ENCODE assay signal across 14 cellular contexts in genomic region chr7:155456517-155456771, GRCh38. TPM values are rescaled to one million over a fixed set of nuclear protein-coding genes. Genes with fewer than 3 reads are reported as not detected.
DNase-seq lines count a peak whose midpoint lies in the region; ATAC-seq, FAIRE-seq and TF ChIP-seq lines count a peak whose summit lies in the region.
"Had no signal": no experiment of that assay in that cellular context is flagged by ENCODE, and none has a peak within 500 bp of the region (broad histone marks: within the 10 kb centered on the region; RNA-seq: fewer than 3 reads in every experiment).

No MANE protein-coding gene starts in this region.

- no TSS peak for BruUV-seq in endothelial cell of umbilical vein (replicated peaks; lab: Mats Ljungman, UMichigan)

- no peaks in the 10 kb centered on the region for H3K36me3 ChIP-seq in SJCRH30
- H3K36me3 ChIP-seq in endothelial cell of umbilical vein (ENCODE audit: control insufficient read depth in 2 of 2, extremely low read depth in 1 of 2, insufficient read depth in 2 of 2, low read length in 2 of 2), result no peaks in the 10 kb centered on the region
- no peaks in the 10 kb centered on the region for H3K36me3 ChIP-seq in right lobe of liver

- no peaks in the 10 kb centered on the region for H3K36me3 Mint-ChIP-seq in activated CD4-positive, alpha-beta T cell treated with anti-CD3 and anti-CD28 coated beads, Interleukin-2, amount 10 ng/mL, durations not matched to agents 7 days and 5 days (ENCODE audit: low read depth)

- H3K9ac ChIP-seq in endothelial cell of umbilical vein (replicated peaks; ENCODE audit: extremely low read depth, insufficient read depth, low read length), result no peak overlapping the region

- CTCF ChIA-PET in activated CD4-positive, alpha-beta T cell treated with anti-CD3 and anti-CD28 coated beads, Interleukin-2, amount 10 ng/mL, durations not matched to agents 7 days and 5 days (lab: Charles Lee), result interaction anchor here (0.6 to 1.5 kb wide), 2 partner anchors 23 to 78 kb away, joined by 5 to 6 read pairs; no protein-coding TSS in a partner anchor
- CTCF ChIA-PET in endothelial cell of umbilical vein (lab: Charles Lee), result interaction anchor here (1.2 kb wide), 1 partner anchor 76 kb away, joined by 3 read pairs; no protein-coding TSS in a partner anchor

- no peaks in the 10 kb centered on the region for H3K9me1 ChIP-seq in endothelial cell of umbilical vein (replicated peaks; ENCODE audit: control insufficient read depth, extremely low read depth, insufficient read depth, low read length)

- ATAC-seq in right lobe of liver (no peak), HG03280 (IDR thresholded peaks at IDR 0.05; ENCODE audit: unreplicated experiment) (no peak)

- no peaks in the 10 kb centered on the region for H4K20me1 ChIP-seq in endothelial cell of umbilical vein (replicated peaks; ENCODE audit: control insufficient read depth, extremely low read depth, insufficient read depth, low read length)

- TF ChIP-seq POLR2A in endothelial cell of umbilical vein (IDR thresholded peaks at IDR 0.05; ENCODE audit: low read depth, low read length) (no peak), right lobe of liver (IDR thresholded peaks at IDR 0.05) (no peak)

- H3K4me3 ChIP-seq in SJCRH30 (peak overlapping the region; percentile 56), endothelial cell of umbilical vein (replicated peaks in 1 of 3; ENCODE audit: insufficient read depth in 1 of 3, low read depth in 1 of 3, low read length in 3 of 3) (no peak overlapping the region), skeletal muscle cell (ENCODE audit: low read depth, low read length) (peak overlapping the region; percentile 48), right lobe of liver (no peak overlapping the region)

- no peaks in the 10 kb centered on the region for H3K9me3 Mint-ChIP-seq in activated CD4-positive, alpha-beta T cell treated with anti-CD3 and anti-CD28 coated beads, Interleukin-2, amount 10 ng/mL, durations not matched to agents 7 days and 5 days
- H3K9me3 Mint-ChIP-seq: stimulated activated naive CD8-positive, alpha-beta T cell treated with anti-CD3 and anti-CD28 coated beads, Interleukin-15, Interleukin-2, amounts not matched to agents 100 ng/mL and 50 ng/mL, for 24 hours had no signal

- H3K4me1 Mint-ChIP-seq in activated CD4-positive, alpha-beta T cell treated with anti-CD3 and anti-CD28 coated beads, Interleukin-2, amount 10 ng/mL, durations not matched to agents 7 days and 5 days, result peaks cover 4% of the 10 kb centered on the region

- peak overlapping the region; percentile 69 for H3K27ac ChIP-seq in SJCRH30
- no peak overlapping the region for H3K27ac ChIP-seq in endothelial cell of umbilical vein (ENCODE audit: insufficient read depth, low read depth, low read length)
- H3K27ac ChIP-seq in right lobe of liver, result no peak overlapping the region
- H3K27ac ChIP-seq: RWPE1 had no signal

- H3K4me1 ChIP-seq in SJCRH30 (peaks cover 16% of the 10 kb centered on the region), endothelial cell of umbilical vein (ENCODE audit: control insufficient read depth, extremely low read depth, insufficient read depth, low read length) (no peaks in the 10 kb centered on the region), right lobe of liver (peaks cover 0 to 21% (median 0%) of the 10 kb centered on the region in 4 donors)

- no peak for FAIRE-seq in endothelial cell of umbilical vein (lab: Jason Lieb, UNC)

- POLR2A ChIA-PET in activated CD4-positive, alpha-beta T cell treated with anti-CD3 and anti-CD28 coated beads, Interleukin-2, amount 10 ng/mL, durations not matched to agents 7 days and 5 days (lab: Charles Lee), result no interaction called here
- POLR2A ChIA-PET in endothelial cell of umbilical vein (lab: Charles Lee), result no interaction called here

- DNase-seq in activated CD4-positive, alpha-beta T cell treated with anti-CD3 and anti-CD28 coated beads, Interleukin-2, amount 10 ng/mL, durations not matched to agents 7 days and 5 days, result no peak
- no peak for DNase-seq in activated CD4-positive, alpha-beta T cell treated with anti-CD3 and anti-CD28 coated beads for 48 hours
- DNase-seq in SJCRH30, result no peak
- DNase-seq in endothelial cell of umbilical vein (ENCODE audit: low read depth, low spot score), result no peak
- DNase-seq in skeletal muscle cell (ENCODE audit: low read depth), result no peak
- no peak for DNase-seq in right lobe of liver
- no peak for DNase-seq in GM19238 (ENCODE audit: insufficient read length, low spot score)
- DNase-seq: activated CD4-positive, alpha-beta T cell treated with anti-CD3 and anti-CD28 coated beads for 1 hour; aorta; NCI-H2227 treated with DMSO at 0.1 percent for 48 hours had no signal

- no peaks in the 10 kb centered on the region for H3K79me2 ChIP-seq in endothelial cell of umbilical vein (ENCODE audit: control insufficient read depth, insufficient read depth, low read length)

- 5% methylated on average over 7 of the region's 7 CpGs for WGBS in right lobe of liver (ENCODE audit: insufficient coverage, low coverage, low lambda C conversion rate, missing lambda C conversion rate)

- TF ChIP-seq CTCF in endothelial cell of umbilical vein (IDR thresholded peaks at IDR 0.05; ENCODE audit: extremely low read depth in 1 of 2, insufficient read depth in 1 of 2, low read depth in 1 of 2, low read length in 2 of 2), result no peak
- TF ChIP-seq CTCF in right lobe of liver (IDR thresholded peaks at IDR 0.05), result no peak

- intact Hi-C loops in endothelial cell of umbilical vein (cut with micrococcal nuclease) (loop anchor here (5.0 to 10.0 kb wide), 5 partner anchors 76 to 454 kb away; partner anchors contain the start of gene PAXIP1), right lobe of liver (cut with DNase I) (no loop called here)

- H3K27me3 ChIP-seq in SJCRH30 (no peaks in the 10 kb centered on the region), endothelial cell of umbilical vein (ENCODE audit: control insufficient read depth in 2 of 2, insufficient read depth in 2 of 2, low read length in 2 of 2) (peaks cover 78 to 94% of the 10 kb centered on the region in 2 experiments), right lobe of liver (peaks cover 0 to 91% of the 10 kb centered on the region in 2 donors)

- H2AFZ ChIP-seq in endothelial cell of umbilical vein (ENCODE audit: low read depth, low read length), result no peak overlapping the region

- H3K4me2 ChIP-seq in endothelial cell of umbilical vein (ENCODE audit: insufficient read depth, low read length), result no peak overlapping the region

- peak overlapping the region; percentile 32 for H3K4me3 Mint-ChIP-seq in activated CD4-positive, alpha-beta T cell treated with anti-CD3 and anti-CD28 coated beads, Interleukin-2, amount 10 ng/mL, durations not matched to agents 7 days and 5 days

- H3K9me3 ChIP-seq in SJCRH30 (replicated peaks) (no peaks in the 10 kb centered on the region), endothelial cell of umbilical vein (replicated peaks; ENCODE audit: control insufficient read depth, insufficient read depth, low read length) (no peaks in the 10 kb centered on the region), right lobe of liver (no peaks in the 10 kb centered on the region)

- dilution Hi-C loops in endothelial cell of umbilical vein (cut with MboI; ENCODE audit: extremely low pct_ligation_motif_present, low sequenced_read_pairs), result no loop called here

- H3K27me3 Mint-ChIP-seq in activated CD4-positive, alpha-beta T cell treated with anti-CD3 and anti-CD28 coated beads, Interleukin-2, amount 10 ng/mL, durations not matched to agents 7 days and 5 days, result peaks cover 70% of the 10 kb centered on the region

- peak overlapping the region; percentile 79 for H3K27ac Mint-ChIP-seq in activated CD4-positive, alpha-beta T cell treated with anti-CD3 and anti-CD28 coated beads, Interleukin-2, amount 10 ng/mL, durations not matched to agents 7 days and 5 days

TF ChIP-seq in endothelial cell of umbilical vein, 7 proteins besides CTCF, POLR2A, EP300 and RAD21:
- peak; percentile 52 for TF ChIP-seq EZH2 (IDR thresholded peaks at IDR 0.05; ENCODE audit: borderline replicate concordance, low read depth, low read length, severe bottlenecking)
- no peak for TF ChIP-seq POLR2AphosphoS5 (IDR thresholded peaks at IDR 0.05; ENCODE audit: insufficient read depth, low read depth, low read length)

RNA-seq across cellular contexts. Expression of gene EN2, which starts 1.5 kb away (rescaled TPM):
- total RNA-seq in activated CD4-positive, alpha-beta T cell treated with anti-CD3 and anti-CD28 coated beads, Interleukin-2, amount 10 ng/mL, durations not matched to agents 7 days and 5 days, result not detected
- total RNA-seq in SJCRH30 (2014; rRNA removed; shearing (Covaris generic)), result 0.61 and 0.81 TPM in 2 replicates
- total RNA-seq in endothelial cell of umbilical vein (not detected in 2 replicates), right lobe of liver (not detected)
- not detected in 2 replicates for polyA plus RNA-seq in endothelial cell of umbilical vein
- not detected in 2 replicates for polyA plus RNA-seq in endothelial cell of umbilical vein (2011; cell fraction: cytosol; rRNA removed)
- not detected in 2 replicates for polyA plus RNA-seq in endothelial cell of umbilical vein (2011; cell fraction: nucleus; rRNA removed)
- not detected in 2 replicates for polyA plus RNA-seq in endothelial cell of umbilical vein (2012)
- not detected in 2 replicates for polyA minus RNA-seq in endothelial cell of umbilical vein
- not detected for polyA minus RNA-seq in endothelial cell of umbilical vein (2011; cell fraction: cytosol; rRNA and poly(A)+ RNA removed)
- polyA minus RNA-seq in endothelial cell of umbilical vein (2011; cell fraction: nucleus; rRNA and poly(A)+ RNA removed), result not detected in 2 replicates
- total RNA-seq: aorta, epithelial cell of proximal tubule had no signal
- polyA plus RNA-seq: aorta had no signal

Comparison
In these comparisons a context has a peak if more than half of its experiments do, and no peak if none do; other contexts are left out.
1. H3K4me3 ChIP-seq: peak in SJCRH30 (single experiment) and skeletal muscle cell (single experiment); none in endothelial cell of umbilical vein (0 of 3) and right lobe of liver (0 of 3).